22 cellular contexts compared by ENCODE assay signal in genomic region chr4:96912731-96913130, GRCh38.
"Had no signal": no experiment of that assay in that cellular context is flagged by ENCODE, and none has a peak within 500 bp of the region (broad histone marks: within the 10 kb centered on the region; RNA-seq: fewer than 3 reads in every experiment).

No MANE protein-coding gene starts in this region.

- H3K4me1 Mint-ChIP-seq: activated naive CD4-positive, alpha-beta T cell treated with anti-CD3 and anti-CD28 coated beads, Interleukin-2, amount 50 U/mL, for 24 hours had no signal

- H3K4me3 Mint-ChIP-seq: activated CD8-positive, alpha-beta T cell treated with anti-CD3 and anti-CD28 coated beads for 36 hours; activated naive CD4-positive, alpha-beta T cell treated with anti-CD3 and anti-CD28 coated beads, Interleukin-2, amount 50 U/mL, for 24 hours; activated T-cell treated with anti-CD3 and anti-CD28 coated beads, Interleukin-2, amount 50 U/mL, for 24 hours; activated T-helper 1 cell treated with anti-CD3 and anti-CD28 coated beads, Interleukin-12 subunit alpha, Interleukin-12 subunit beta, Interleukin-2, Interleukin-4 antibody, amounts not matched to agents 30 ng/mL and 10 ng/mL and 1 ng/mL, durations not matched to agents 14 hours and 24 hours and 36 hours had no signal

- H3K27me3 Mint-ChIP-seq: activated CD8-positive, alpha-beta T cell treated with anti-CD3 and anti-CD28 coated beads for 36 hours; activated naive CD4-positive, alpha-beta T cell treated with anti-CD3 and anti-CD28 coated beads, Interleukin-2, amount 50 U/mL, for 24 hours; activated T-cell treated with anti-CD3 and anti-CD28 coated beads, Interleukin-2, amount 50 U/mL, for 24 hours had no signal

- H3K27ac Mint-ChIP-seq: activated CD8-positive, alpha-beta T cell treated with anti-CD3 and anti-CD28 coated beads for 36 hours; activated naive CD4-positive, alpha-beta T cell treated with anti-CD3 and anti-CD28 coated beads, Interleukin-2, amount 50 U/mL, for 24 hours; activated T-cell treated with anti-CD3 and anti-CD28 coated beads, Interleukin-2, amount 50 U/mL, for 24 hours; activated T-helper 1 cell treated with anti-CD3 and anti-CD28 coated beads, Interleukin-12 subunit alpha, Interleukin-12 subunit beta, Interleukin-2, Interleukin-4 antibody, amounts not matched to agents 30 ng/mL and 10 ng/mL and 1 ng/mL, durations not matched to agents 14 hours and 24 hours and 36 hours had no signal

- H3K36me3 Mint-ChIP-seq: activated naive CD4-positive, alpha-beta T cell treated with anti-CD3 and anti-CD28 coated beads, Interleukin-2, amount 50 U/mL, for 24 hours had no signal

- DNase-seq: activated CD4-positive, alpha-beta T cell treated with anti-CD3 and anti-CD28 coated beads for 4 hours; activated CD8-positive, alpha-beta memory T cell treated with anti-CD3 and anti-CD28 coated beads, Interleukin-2, amount 50 U/mL, for 4 hours; activated CD8-positive, alpha-beta T cell treated with anti-CD3 and anti-CD28 coated beads for 36 hours; activated effector memory CD4-positive, alpha-beta T cell treated with Interleukin-2 at 50 U/mL for 16 hours; activated naive CD4-positive, alpha-beta T cell; activated T-cell treated with anti-CD3 and anti-CD28 coated beads, Interleukin-2, amount 50 U/mL, for 24 hours; IMR-90; Kasumi-1; KBM-7; NCI-H1048; NCI-H1417; NCI-H1930; NCI-H2171; NCI-H2227 treated with DMSO at 0.1 percent for 48 hours; NCI-H446 treated with DMSO at 0.1 percent for 48 hours; NCI-H524 treated with DMSO at 0.1 percent for 48 hours; NCI-H748 treated with DMSO at 0.1 percent for 48 hours; SIG-M5; T-helper 1 cell had no signal

- H3K27ac ChIP-seq: VCaP had no signal
